In genomic region chr4:1090465-1091440, GRCh38 we compare ENCODE assay signal across 1 cellular context.
TF ChIP-seq lines count a peak whose summit lies in the region.

No MANE protein-coding gene starts in this region.

TF ChIP-seq in HepG2, 621 proteins besides CTCF, POLR2A, EP300 and RAD21 (continued from another document):
- TF ChIP-seq ZNF83 (CRISPR knock-in tag; IDR thresholded peaks at IDR 0.05; ENCODE audit: borderline replicate concordance) (no peak), NAIF1 (CRISPR knock-in tag; IDR thresholded peaks at IDR 0.05; ENCODE audit: borderline replicate concordance) (no peak), ZBTB42 (CRISPR knock-in tag; IDR thresholded peaks at IDR 0.05) (no peak), RBAK (CRISPR knock-in tag; IDR thresholded peaks at IDR 0.05) (no peak), ELF4 (CRISPR knock-in tag; IDR thresholded peaks at IDR 0.05; ENCODE audit: borderline replicate concordance) (no peak), NKX3-1 (CRISPR knock-in tag; IDR thresholded peaks at IDR 0.05) (no peak), NCOA5 (CRISPR knock-in tag; IDR thresholded peaks at IDR 0.05) (no peak), TRIM22 (IDR thresholded peaks at IDR 0.05) (no peak), ZNF784 (CRISPR knock-in tag; IDR thresholded peaks at IDR 0.05; ENCODE audit: borderline replicate concordance) (no peak), NFKBIZ (CRISPR knock-in tag; IDR thresholded peaks at IDR 0.05) (no peak), U2AF1 (optimal IDR thresholded peaks at IDR 0.05; ENCODE audit: low read depth, low read length) (no peak), KAT2B (IDR thresholded peaks at IDR 0.05; ENCODE audit: borderline replicate concordance, low read depth, low read length) (no peak), JDP2 (CRISPR knock-in tag; IDR thresholded peaks at IDR 0.05; ENCODE audit: borderline replicate concordance) (no peak), ZNF362 (CRISPR knock-in tag; IDR thresholded peaks at IDR 0.05; ENCODE audit: borderline replicate concordance) (no peak), GLI4 (CRISPR knock-in tag; IDR thresholded peaks at IDR 0.05; ENCODE audit: borderline replicate concordance) (no peak), ZNF557 (CRISPR knock-in tag; IDR thresholded peaks at IDR 0.05) (no peak), MLLT10 (CRISPR knock-in tag; IDR thresholded peaks at IDR 0.05) (no peak), ETV5 (CRISPR knock-in tag; IDR thresholded peaks at IDR 0.05; ENCODE audit: borderline replicate concordance) (no peak), ZNF550 (CRISPR knock-in tag; IDR thresholded peaks at IDR 0.05; ENCODE audit: borderline replicate concordance) (no peak)
